ENCODE assay signal across 18 cellular contexts in the genomic region with DNA sequence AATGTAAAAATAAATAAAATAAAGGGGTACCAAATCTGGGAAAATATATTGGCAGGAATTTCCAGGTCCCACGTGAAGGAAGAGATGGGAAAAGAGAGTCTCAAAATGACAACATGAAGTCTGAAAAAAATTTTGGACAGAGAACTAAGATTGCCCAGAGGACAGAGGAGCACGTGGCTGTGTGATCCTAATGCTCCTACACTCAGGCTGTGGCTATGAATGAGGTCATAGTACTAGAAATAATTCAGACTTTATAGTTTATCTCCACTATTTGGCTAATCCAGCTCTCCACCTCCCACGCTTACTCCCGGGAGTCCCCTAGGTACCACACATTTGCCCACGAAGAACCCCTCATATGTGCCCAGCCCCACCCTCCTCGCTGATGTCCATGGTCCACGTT. TPM values are rescaled to one million over a fixed set of nuclear protein-coding genes. Genes with fewer than 3 reads are reported as not detected.
DNase-seq lines count a peak whose midpoint lies in the region; ATAC-seq and TF ChIP-seq lines count a peak whose summit lies in the region.
"Had no signal": no experiment of that assay in that cellular context is flagged by ENCODE, and none has a peak within 500 bp of the region (broad histone marks: within the 10 kb centered on the region; RNA-seq: fewer than 3 reads in every experiment).

No MANE protein-coding gene starts in this region.

- H3K4me3 ChIP-seq in right atrium auricular region (no peak overlapping the region), HEK293 (ENCODE audit: low read depth, low read length) (no peak overlapping the region), osteoblast (ENCODE audit: insufficient read depth, low read length) (no peak overlapping the region), adrenal gland (no peak overlapping the region)
- H3K4me3 ChIP-seq: BLaER1 treated with 17β-estradiol and CSF1 and Interleukin-3, amounts not matched to agents 10 nM and 100 nM; GM12878 had no signal

- no peaks in the 10 kb centered on the region for H3K79me2 ChIP-seq in osteoblast (ENCODE audit: insufficient read depth, low read length)

- H4K20me1 ChIP-seq in osteoblast (ENCODE audit: insufficient read depth, low read length): no peaks in the 10 kb centered on the region
- H4K20me1 ChIP-seq: BLaER1 treated with 17β-estradiol and CSF1 and Interleukin-3, amounts not matched to agents 10 nM and 100 nM had no signal

- intact Hi-C loops in Right ventricle myocardium superior (cut with DNase I): no loop called here
- intact Hi-C loops in left cardiac atrium (cut with DNase I): no loop called here
- intact Hi-C loops in adrenal gland (cut with DNase I): no loop called here

- H3K36me3 ChIP-seq in right atrium auricular region (no peaks in the 10 kb centered on the region), HEK293 (ENCODE audit: control insufficient read depth in 2 of 2, insufficient read depth in 1 of 2, low read length in 2 of 2) (no peaks in the 10 kb centered on the region), osteoblast (ENCODE audit: insufficient read depth, low read length) (no peaks in the 10 kb centered on the region), adrenal gland (replicated peaks in 1 of 2) (no peaks in the 10 kb centered on the region)
- H3K36me3 ChIP-seq: BLaER1 treated with 17β-estradiol and CSF1 and Interleukin-3, amounts not matched to agents 10 nM and 100 nM had no signal

- no peak overlapping the region for H3K4me2 ChIP-seq in osteoblast (ENCODE audit: insufficient read depth, low read length)
- H3K4me2 ChIP-seq: BLaER1 treated with 17β-estradiol and CSF1 and Interleukin-3, amounts not matched to agents 10 nM and 100 nM had no signal

- no peak overlapping the region for H2AFZ ChIP-seq in osteoblast (ENCODE audit: low read length)

- DNase-seq in Right ventricle myocardium superior (no peak), right atrium auricular region (ENCODE audit: low spot score) (no peak), left cardiac atrium (no peak), osteoblast (ENCODE audit: insufficient read length, low spot score, missing footprints) (peak; percentile 52), adrenal gland (no peak)
- no peak for DNase-seq in activated naive CD4-positive, alpha-beta T cell treated with anti-CD3 and anti-CD28 coated beads, Interleukin-2, amount 50 U/mL, for 16 hours
- DNase-seq: ACHN; Calu3; CD4-positive, CD25-positive, alpha-beta regulatory T cell; DMS 273 treated with DMSO at 0.1 percent for 48 hours; GOT3; H9 had no signal

- POLR2A ChIA-PET in HEK293 (lab: Yijun Ruan, JAX): no interaction called here

- 74 to 77% (median 75%) methylated on average over 7 of the region's 7 CpGs for whole genome bisulfite sequencing in adrenal gland, 4 donors

- H3K27ac ChIP-seq in right atrium auricular region (no peak overlapping the region), HEK293 (ENCODE audit: extremely low read depth, low read depth, low read length) (no peak overlapping the region), osteoblast (ENCODE audit: low read depth, low read length) (no peak overlapping the region), adrenal gland (no peak overlapping the region)
- H3K27ac ChIP-seq: BLaER1 treated with 17β-estradiol and CSF1 and Interleukin-3, amounts not matched to agents 10 nM and 100 nM had no signal

- CTCF ChIA-PET in HEK293 (lab: Yijun Ruan, JAX): interaction anchor here (1.2 to 1.4 kb wide), 2 partner anchors 49 to 548 kb away, joined by 3 to 4 read pairs; no protein-coding TSS in a partner anchor

- TF ChIP-seq CTCF in right atrium auricular region (IDR thresholded peaks at IDR 0.05): no peak
- no peak for TF ChIP-seq CTCF in HEK293 (tag by site-specific recombination; IDR thresholded peaks at IDR 0.05)
- TF ChIP-seq CTCF in osteoblast (IDR thresholded peaks at IDR 0.05; ENCODE audit: extremely low read depth, low read depth, low read length): no peak
- TF ChIP-seq CTCF in adrenal gland (IDR thresholded peaks at IDR 0.05): no peak

- ATAC-seq in Right ventricle myocardium superior (ENCODE audit: poor library complexity) (peak; percentile 57), left cardiac atrium (peak; percentile 38 to 84), GM18873 (IDR thresholded peaks at IDR 0.05; ENCODE audit: low FRiP score, unreplicated experiment) (no peak)
- ATAC-seq: GM12878 had no signal

- H3K27me3 ChIP-seq in right atrium auricular region (no peaks in the 10 kb centered on the region), osteoblast (ENCODE audit: insufficient read depth, low read length) (no peaks in the 10 kb centered on the region), adrenal gland (no peaks in the 10 kb centered on the region)
- H3K27me3 ChIP-seq: BLaER1 treated with 17β-estradiol and CSF1 and Interleukin-3, amounts not matched to agents 10 nM and 100 nM had no signal

- TF ChIP-seq POLR2A in adrenal gland (IDR thresholded peaks at IDR 0.05): no peak

- H3K9me3 ChIP-seq in right atrium auricular region (no peaks in the 10 kb centered on the region), HEK293 (ENCODE audit: control insufficient read depth, insufficient read depth, low read depth, low read length) (no peaks in the 10 kb centered on the region), osteoblast (ENCODE audit: low read depth, low read length) (no peaks in the 10 kb centered on the region), adrenal gland (replicated peaks in 1 of 3) (no peaks in the 10 kb centered on the region)
- H3K9me3 ChIP-seq: BLaER1 treated with 17β-estradiol and CSF1 and Interleukin-3, amounts not matched to agents 10 nM and 100 nM had no signal

- H3K4me1 ChIP-seq in right atrium auricular region (peaks cover 0 to 9% of the 10 kb centered on the region in 2 donors), HEK293 (ENCODE audit: control insufficient read depth, insufficient read depth, low read length) (no peaks in the 10 kb centered on the region), osteoblast (ENCODE audit: insufficient read depth, low read length) (no peaks in the 10 kb centered on the region), adrenal gland (replicated peaks in 1 of 2) (no peaks in the 10 kb centered on the region)

TF ChIP-seq in HEK293, 187 proteins besides CTCF, POLR2A, EP300 and RAD21:
- TF ChIP-seq, protein P1, sequence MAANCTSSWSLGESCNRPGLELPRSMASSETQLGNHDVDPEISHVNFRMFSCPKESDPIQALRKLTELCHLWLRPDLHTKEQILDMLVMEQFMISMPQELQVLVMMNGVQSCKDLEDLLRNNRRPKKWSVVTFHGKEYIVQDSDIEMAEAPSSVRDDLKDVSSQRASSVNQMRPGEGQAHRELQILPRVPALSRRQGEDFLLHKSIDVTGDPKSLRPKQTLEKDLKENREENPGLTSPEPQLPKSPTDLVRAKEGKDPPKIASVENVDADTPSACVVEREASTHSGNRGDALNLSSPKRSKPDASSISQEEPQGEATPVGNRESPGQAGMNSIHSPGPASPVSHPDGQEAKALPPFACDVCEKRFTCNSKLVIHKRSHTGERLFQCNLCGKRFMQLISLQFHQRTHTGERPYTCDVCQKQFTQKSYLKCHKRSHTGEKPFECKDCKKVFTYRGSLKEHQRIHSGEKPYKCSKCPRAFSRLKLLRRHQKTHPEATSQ (tag by site-specific recombination; IDR thresholded peaks at IDR 0.05): no peak
- TF ChIP-seq SCRT1 (tag by site-specific recombination; IDR thresholded peaks at IDR 0.05; ENCODE audit: borderline replicate concordance) (no peak), ZNF621 (tag by site-specific recombination; IDR thresholded peaks at IDR 0.05) (no peak), ZNF366 (tag by site-specific recombination; conservative IDR thresholded peaks at IDR 0.05) (no peak), ZNF76 (tag by site-specific recombination; IDR thresholded peaks at IDR 0.05; ENCODE audit: borderline replicate concordance, low read depth) (no peak), ZFHX2 (tag by site-specific recombination; conservative IDR thresholded peaks at IDR 0.05) (peak; percentile 50), HOXD13 (CRISPR knock-in tag; IDR thresholded peaks at IDR 0.05; ENCODE audit: borderline replicate concordance) (no peak), ZNF624 (tag by site-specific recombination; IDR thresholded peaks at IDR 0.05) (no peak)
- TF ChIP-seq, protein P2, sequence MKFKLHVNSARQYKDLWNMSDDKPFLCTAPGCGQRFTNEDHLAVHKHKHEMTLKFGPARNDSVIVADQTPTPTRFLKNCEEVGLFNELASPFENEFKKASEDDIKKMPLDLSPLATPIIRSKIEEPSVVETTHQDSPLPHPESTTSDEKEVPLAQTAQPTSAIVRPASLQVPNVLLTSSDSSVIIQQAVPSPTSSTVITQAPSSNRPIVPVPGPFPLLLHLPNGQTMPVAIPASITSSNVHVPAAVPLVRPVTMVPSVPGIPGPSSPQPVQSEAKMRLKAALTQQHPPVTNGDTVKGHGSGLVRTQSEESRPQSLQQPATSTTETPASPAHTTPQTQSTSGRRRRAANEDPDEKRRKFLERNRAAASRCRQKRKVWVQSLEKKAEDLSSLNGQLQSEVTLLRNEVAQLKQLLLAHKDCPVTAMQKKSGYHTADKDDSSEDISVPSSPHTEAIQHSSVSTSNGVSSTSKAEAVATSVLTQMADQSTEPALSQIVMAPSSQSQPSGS (tag by site-specific recombination; IDR thresholded peaks at IDR 0.05; ENCODE audit: low read depth): peak; percentile 49; the same call in 1 of the 2 replicates

RNA-seq across cellular contexts. Expression of a gene that starts 42.8 kb away (rescaled TPM):
- total RNA-seq in Right ventricle myocardium superior: not detected
- not detected for total RNA-seq in right atrium auricular region
- not detected for total RNA-seq in left cardiac atrium
- total RNA-seq in osteoblast: not detected in 2 replicates
- total RNA-seq in adrenal gland: not detected
- polyA plus RNA-seq in adrenal gland: not detected
- total RNA-seq: A172; CD4-positive, CD25-positive, alpha-beta regulatory T cell; GM12878; H9; HT1080 had no signal
- polyA plus RNA-seq: CD4-positive, CD25-positive, alpha-beta regulatory T cell had no signal
